In genomic region chr5:171681667-171682066, GRCh38 we compare ENCODE assay signal across 18 cellular contexts.
DNase-seq lines count a peak whose midpoint lies in the region; ATAC-seq and TF ChIP-seq lines count a peak whose summit lies in the region.
"Had no signal": no experiment of that assay in that cellular context is flagged by ENCODE, and none has a peak within 500 bp of the region (broad histone marks: within the 10 kb centered on the region; RNA-seq: fewer than 3 reads in every experiment).

No MANE protein-coding gene starts in this region.

- no peaks in the 10 kb centered on the region for H3K27me3 Mint-ChIP-seq in MCF 10A (ENCODE audit: insufficient read depth, unreplicated experiment)

- DNase-seq in MCF 10A (ENCODE audit: unreplicated experiment) (peak; percentile 20), breast epithelium (ENCODE audit: low spot score in 2 of 2) (no peak), NOMO-1 treated with DMSO at 0.1 percent for 48 hours (lab: John Stamatoyannopoulos, UW; ENCODE audit: unreplicated experiment) (peak; percentile 16), fibroblast of pulmonary artery (ENCODE audit: low read depth) (peak; percentile 33), upper lobe of right lung (no peak)
- DNase-seq: activated naive CD8-positive, alpha-beta T cell treated with anti-CD3 and anti-CD28 coated beads, Interleukin-2, amount 10 ng/mL, durations not matched to agents 7 days and 5 days; activated T-cell treated with anti-CD3 and anti-CD28 coated beads, Interleukin-2, amount 50 U/mL, for 24 hours; CD8-positive, alpha-beta memory T cell; cerebellar nuclear complex; NCI-H1436 treated with DMSO at 0.1 percent for 48 hours; NCI-H2227 treated with DMSO at 0.1 percent for 48 hours; SJCRH30; stimulated activated CD4-positive, alpha-beta T cell treated with anti-CD3 and anti-CD28 coated beads, Interleukin-4, amount 100 ng/mL, for 1 hour; transverse colon had no signal

- H3K36me3 ChIP-seq in breast epithelium (no peaks in the 10 kb centered on the region), upper lobe of right lung (no peaks in the 10 kb centered on the region)
- H3K36me3 ChIP-seq: SJCRH30, transverse colon had no signal

- no peak overlapping the region for H3K27ac Mint-ChIP-seq in MCF 10A (ENCODE audit: low read depth, unreplicated experiment)
- H3K27ac Mint-ChIP-seq: activated naive CD8-positive, alpha-beta T cell treated with anti-CD3 and anti-CD28 coated beads, Interleukin-2, amount 10 ng/mL, durations not matched to agents 7 days and 5 days; activated T-cell treated with anti-CD3 and anti-CD28 coated beads, Interleukin-2, amount 50 U/mL, for 24 hours; CD8-positive, alpha-beta memory T cell had no signal

- ATAC-seq in upper lobe of right lung (peak; percentile 74), HG03342 (IDR thresholded peaks at IDR 0.05; ENCODE audit: unreplicated experiment) (no peak), GM18870 (IDR thresholded peaks at IDR 0.05; ENCODE audit: unreplicated experiment) (no peak), HG03139 (IDR thresholded peaks at IDR 0.05; ENCODE audit: unreplicated experiment) (no peak)

- POLR2A ChIA-PET in MCF 10A (lab: Yijun Ruan, JAX): interaction anchor here (1.0 kb wide), 1 partner anchor 17 kb away, joined by 3 read pairs; no protein-coding TSS in a partner anchor

- H3K9me3 ChIP-seq in breast epithelium (no peaks in the 10 kb centered on the region), upper lobe of right lung (no peaks in the 10 kb centered on the region)
- H3K9me3 ChIP-seq: A549, SJCRH30, transverse colon had no signal

- CTCF ChIA-PET in MCF 10A (lab: Yijun Ruan, JAX): interaction anchor here (1.2 kb wide), 1 partner anchor 32 kb away, joined by 3 read pairs; no protein-coding TSS in a partner anchor

- no peaks in the 10 kb centered on the region for H3K36me3 Mint-ChIP-seq in MCF 10A (ENCODE audit: insufficient read depth, unreplicated experiment)
- H3K36me3 Mint-ChIP-seq: activated naive CD8-positive, alpha-beta T cell treated with anti-CD3 and anti-CD28 coated beads, Interleukin-2, amount 10 ng/mL, durations not matched to agents 7 days and 5 days had no signal

- H3K4me1 Mint-ChIP-seq in MCF 10A (ENCODE audit: insufficient read depth, unreplicated experiment): no peaks in the 10 kb centered on the region
- H3K4me1 Mint-ChIP-seq: activated naive CD8-positive, alpha-beta T cell treated with anti-CD3 and anti-CD28 coated beads, Interleukin-2, amount 10 ng/mL, durations not matched to agents 7 days and 5 days; CD8-positive, alpha-beta memory T cell had no signal

- intact Hi-C loops in MCF 10A (cut with micrococcal nuclease): no loop called here
- intact Hi-C loops in breast epithelium (cut with DNase I; ENCODE audit: low total_unique reads): no loop called here
- intact Hi-C loops in upper lobe of right lung (cut with DNase I): no loop called here

- H3K4me1 ChIP-seq in breast epithelium (no peaks in the 10 kb centered on the region), upper lobe of right lung (no peaks in the 10 kb centered on the region)
- H3K4me1 ChIP-seq: A549, SJCRH30, transverse colon had no signal

- H3K4me3 ChIP-seq in breast epithelium (no peak overlapping the region), fibroblast of pulmonary artery (replicated peaks; ENCODE audit: low read depth, low read length) (no peak overlapping the region), upper lobe of right lung (no peak overlapping the region)
- H3K4me3 ChIP-seq: A549, SJCRH30, transverse colon had no signal

- H3K27ac ChIP-seq in breast epithelium (no peak overlapping the region), upper lobe of right lung (no peak overlapping the region)
- H3K27ac ChIP-seq: A549, SJCRH30, transverse colon had no signal

- no peak for TF ChIP-seq CTCF in MCF 10A (IDR thresholded peaks at IDR 0.05; ENCODE audit: unreplicated experiment)
- TF ChIP-seq CTCF in breast epithelium (IDR thresholded peaks at IDR 0.05): no peak
- TF ChIP-seq CTCF in fibroblast of pulmonary artery (IDR thresholded peaks at IDR 0.05; ENCODE audit: low read length, missing control alignments): no peak
- no peak for TF ChIP-seq CTCF in upper lobe of right lung (IDR thresholded peaks at IDR 0.05)

- H3K27me3 ChIP-seq in breast epithelium (peaks cover 0 to 7% of the 10 kb centered on the region in 2 donors), upper lobe of right lung (no peaks in the 10 kb centered on the region)

- no peaks in the 10 kb centered on the region for H3K9me3 Mint-ChIP-seq in MCF 10A (ENCODE audit: unreplicated experiment)
- H3K9me3 Mint-ChIP-seq: activated naive CD8-positive, alpha-beta T cell treated with anti-CD3 and anti-CD28 coated beads, Interleukin-2, amount 10 ng/mL, durations not matched to agents 7 days and 5 days; activated T-cell treated with anti-CD3 and anti-CD28 coated beads, Interleukin-2, amount 50 U/mL, for 24 hours had no signal

- BruUV-seq in MCF 10A (replicated peaks; lab: Mats Ljungman, UMichigan): no TSS peak

- no peak for TF ChIP-seq POLR2A in breast epithelium (IDR thresholded peaks at IDR 0.05)

- no peak overlapping the region for H3K4me3 Mint-ChIP-seq in MCF 10A (ENCODE audit: unreplicated experiment)
- H3K4me3 Mint-ChIP-seq: activated naive CD8-positive, alpha-beta T cell treated with anti-CD3 and anti-CD28 coated beads, Interleukin-2, amount 10 ng/mL, durations not matched to agents 7 days and 5 days; activated T-cell treated with anti-CD3 and anti-CD28 coated beads, Interleukin-2, amount 50 U/mL, for 24 hours; CD8-positive, alpha-beta memory T cell had no signal

Comparison
In these comparisons a context has a peak if more than half of its experiments do, and no peak if none do; other contexts are left out.
1. DNase-seq: peak in MCF 10A (single experiment), NOMO-1 treated with DMSO at 0.1 percent for 48 hours (single experiment) and fibroblast of pulmonary artery (single experiment); none in breast epithelium (0 of 2) and upper lobe of right lung (single experiment).